13 cellular contexts compared by ENCODE assay signal in genomic region chr6:121823437-121823851, GRCh38.
DNase-seq lines count a peak whose midpoint lies in the region; ATAC-seq, FAIRE-seq and TF ChIP-seq lines count a peak whose summit lies in the region.
"Had no signal": no experiment of that assay in that cellular context is flagged by ENCODE, and none has a peak within 500 bp of the region (broad histone marks: within the 10 kb centered on the region; RNA-seq: fewer than 3 reads in every experiment).

No MANE protein-coding gene starts in this region.

- H3K9me3 ChIP-seq in A549: peaks cover 13% of the 10 kb centered on the region

- peak overlapping the region in 1 of 2 experiments; percentile 52; a peak in 1 of 6 replicates for H3K27ac ChIP-seq in A549
- H3K27ac ChIP-seq: KMS-11 had no signal

- POLR2A ChIA-PET in A549 (lab: Yijun Ruan, JAX): no interaction called here

- no peak for TF ChIP-seq RAD21 in A549 (conservative IDR thresholded peaks at IDR 0.05 in 1 of 2, IDR thresholded peaks at IDR 0.05 in 1 of 2)

- TF ChIP-seq POLR2A in A549 (IDR thresholded peaks at IDR 0.05; ENCODE audit: low read length): no peak

- intact Hi-C loops in posterior vena cava (cut with DNase I): no loop called here

- FAIRE-seq in A549 (lab: Jason Lieb, UNC): no peak
- FAIRE-seq: TTC549 had no signal

- 0 out of 5 replicates have a peak, but pooled peaks of 1 of the 2 experiments have one; percentile 16 for TF ChIP-seq EP300 in A549 (IDR thresholded peaks at IDR 0.05)

- H3K4me2 ChIP-seq in A549: peak overlapping the region; percentile 38
- H3K4me2 ChIP-seq: KMS-11 had no signal

- DNase-seq in A549 (ENCODE audit: low read depth in 1 of 2, low spot score in 1 of 2) (peak in 1 of 2 experiments; percentile 35), HFF-Myc (ENCODE audit: extremely low read depth, low read depth) (peak; percentile 52), astrocyte of the hippocampus (ENCODE audit: low read depth, low spot score) (peak; percentile 83), iris pigment epithelial cell (ENCODE audit: low read depth) (peak; percentile 70), posterior vena cava (ENCODE audit: low spot score) (no peak)
- no peak for DNase-seq in stimulated activated naive CD4-positive, alpha-beta T cell treated with Interleukin-2 at 50 U/mL for 16 hours (lab: John Stamatoyannopoulos, UW)
- DNase-seq: occipital lobe; stimulated activated CD4-positive, alpha-beta T cell treated with anti-CD3 and anti-CD28 coated beads, Interleukin-4, amount 100 ng/mL, for 24 hours; stimulated activated naive CD8-positive, alpha-beta T cell treated with anti-CD3 and anti-CD28 coated beads, Interleukin-15, amount 100 ng/mL, for 72 hours had no signal

- ATAC-seq in A549 (peak in 1 of 2 experiments; percentile 60; a peak in 2 of 6 replicates), HG02623 (IDR thresholded peaks at IDR 0.05; ENCODE audit: unreplicated experiment) (no peak)
- no peak for ATAC-seq in activated CD4-positive, CD25-positive, alpha-beta regulatory T cell treated with anti-CD3 and anti-CD28 coated beads, Interleukin-2, amount 50 U/mL, for 24 hours
- ATAC-seq: stimulated activated naive CD8-positive, alpha-beta T cell treated with anti-CD3 and anti-CD28 coated beads, Interleukin-15, amount 100 ng/mL, for 72 hours had no signal

- H3K4me1 ChIP-seq in A549: peaks cover 35% of the 10 kb centered on the region

- TF ChIP-seq CTCF in A549 (IDR thresholded peaks at IDR 0.05) (no peak), HFF-Myc (IDR thresholded peaks at IDR 0.05; ENCODE audit: low read depth, low read length, missing control alignments) (no peak)

- no peak overlapping the region for H3K4me3 ChIP-seq in A549
- H3K4me3 ChIP-seq in HFF-Myc (replicated peaks; ENCODE audit: low read depth, low read length): no peak overlapping the region

- 33% methylated on average over 1 of the region's 1 CpG for WGBS in A549 (ENCODE audit: missing lambda C conversion rate)

- CTCF ChIA-PET in A549 (lab: Yijun Ruan, JAX): no interaction called here

TF ChIP-seq in A549, 52 proteins besides CTCF, POLR2A, EP300 and RAD21:
- no peak for TF ChIP-seq NPAS2 (CRISPR knock-in tag; IDR thresholded peaks at IDR 0.05; ENCODE audit: borderline replicate concordance)
- no peak for TF ChIP-seq FOSL2 (IDR thresholded peaks at IDR 0.05)
- TF ChIP-seq FOSL2 (CRISPR knock-in tag; IDR thresholded peaks at IDR 0.05): peak; percentile 34; the same call in 1 of the 2 replicates
- TF ChIP-seq CEBPB (IDR thresholded peaks at IDR 0.05): no peak
- TF ChIP-seq GATA3 (IDR thresholded peaks at IDR 0.05; ENCODE audit: borderline replicate concordance): peak; percentile 73; the same call in 1 of the 2 replicates
- TF ChIP-seq PBX3 (IDR thresholded peaks at IDR 0.05): peak; percentile 30; the same call in 1 of the 2 replicates

Comparison
In these comparisons a context has a peak if more than half of its experiments do, and no peak if none do; other contexts are left out.
1. DNase-seq: peak in HFF-Myc (single experiment), astrocyte of the hippocampus (single experiment) and iris pigment epithelial cell (single experiment); none in posterior vena cava (single experiment) and stimulated activated naive CD4-positive, alpha-beta T cell treated with Interleukin-2 at 50 U/mL for 16 hours (single experiment).